1 cellular context compared by ENCODE assay signal in the genomic region with DNA sequence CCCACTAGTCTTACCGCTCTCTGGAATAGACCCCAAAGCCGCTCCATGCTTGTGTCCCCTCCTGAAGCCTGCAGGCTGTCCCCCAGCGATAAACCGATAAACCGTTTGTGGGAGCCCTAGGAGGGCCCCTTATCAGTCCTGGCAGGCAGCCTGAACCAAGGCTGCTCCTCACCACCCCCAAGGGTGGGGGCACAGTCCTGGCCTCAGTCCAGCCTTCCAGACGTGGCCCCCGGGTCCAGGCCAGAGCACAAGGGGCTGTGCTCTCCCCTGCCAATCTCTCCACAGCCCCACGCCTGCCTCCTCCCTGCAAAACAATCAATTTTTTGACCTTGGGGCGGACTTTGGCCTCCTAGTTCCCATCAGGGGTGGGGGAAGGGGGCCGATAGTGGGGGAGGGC.
A peak's percentile ranks its signal among the peaks of the same experiment; 100 is the strongest.
TF ChIP-seq lines count a peak whose summit lies in the region.

A gene (minus strand): TSS at position 90 of the 397 bp plus-strand sequence. CDS start 43 bp downstream, at position 47.

TF ChIP-seq in K562, 482 proteins besides CTCF, POLR2A, EP300 and RAD21 (continued from another document and continues in another):
- TF ChIP-seq, protein P1, sequence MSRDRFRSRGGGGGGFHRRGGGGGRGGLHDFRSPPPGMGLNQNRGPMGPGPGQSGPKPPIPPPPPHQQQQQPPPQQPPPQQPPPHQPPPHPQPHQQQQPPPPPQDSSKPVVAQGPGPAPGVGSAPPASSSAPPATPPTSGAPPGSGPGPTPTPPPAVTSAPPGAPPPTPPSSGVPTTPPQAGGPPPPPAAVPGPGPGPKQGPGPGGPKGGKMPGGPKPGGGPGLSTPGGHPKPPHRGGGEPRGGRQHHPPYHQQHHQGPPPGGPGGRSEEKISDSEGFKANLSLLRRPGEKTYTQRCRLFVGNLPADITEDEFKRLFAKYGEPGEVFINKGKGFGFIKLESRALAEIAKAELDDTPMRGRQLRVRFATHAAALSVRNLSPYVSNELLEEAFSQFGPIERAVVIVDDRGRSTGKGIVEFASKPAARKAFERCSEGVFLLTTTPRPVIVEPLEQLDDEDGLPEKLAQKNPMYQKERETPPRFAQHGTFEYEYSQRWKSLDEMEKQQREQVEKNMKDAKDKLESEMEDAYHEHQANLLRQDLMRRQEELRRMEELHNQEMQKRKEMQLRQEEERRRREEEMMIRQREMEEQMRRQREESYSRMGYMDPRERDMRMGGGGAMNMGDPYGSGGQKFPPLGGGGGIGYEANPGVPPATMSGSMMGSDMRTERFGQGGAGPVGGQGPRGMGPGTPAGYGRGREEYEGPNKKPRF (IDR thresholded peaks at IDR 0.05; ENCODE audit: low read depth, low read length): no peak
- TF ChIP-seq GABPA (tag; conservative IDR thresholded peaks at IDR 0.05; ENCODE audit: low read depth) (no peak), ETV6 (IDR thresholded peaks at IDR 0.05; ENCODE audit: borderline replicate concordance in 1 of 2, low read depth in 2 of 2, low read length in 1 of 2) (peak in 1 of 2 experiments; percentile 60; a peak in 1 of 4 replicates), ETV6 (CRISPR knock-in tag; IDR thresholded peaks at IDR 0.05; ENCODE audit: borderline replicate concordance) (no peak), DMBX1 (CRISPR knock-in tag; IDR thresholded peaks at IDR 0.05; ENCODE audit: borderline replicate concordance) (peak; percentile 48), SMAD2 (IDR thresholded peaks at IDR 0.05; ENCODE audit: low read depth, low read length) (no peak), POLR3A (IDR thresholded peaks at IDR 0.05; ENCODE audit: borderline replicate concordance, extremely low read depth, insufficient read depth, insufficient read length) (no peak), JUNB (CRISPR knock-in tag; conservative IDR thresholded peaks at IDR 0.05) (no peak), ZEB2 (IDR thresholded peaks at IDR 0.05) (0 out of 2 replicates have a peak, but pooled peaks have one; percentile 23), ZNF76 (CRISPR knock-in tag; IDR thresholded peaks at IDR 0.05; ENCODE audit: borderline replicate concordance) (0 out of 2 replicates have a peak, but pooled peaks have one; percentile 24), NELFE (IDR thresholded peaks at IDR 0.05; ENCODE audit: insufficient read depth, insufficient read length) (no peak), NCOA2 (IDR thresholded peaks at IDR 0.05; ENCODE audit: partially characterized antibody in 2 of 2) (no peak), EZH2 (IDR thresholded peaks at IDR 0.05; ENCODE audit: borderline replicate concordance, low read depth, low read length) (no peak), FOXA3 (CRISPR knock-in tag; conservative IDR thresholded peaks at IDR 0.05 in 1 of 2, IDR thresholded peaks at IDR 0.05 in 1 of 2) (no peak), ZKSCAN3 (CRISPR knock-in tag; IDR thresholded peaks at IDR 0.05) (no peak), HNRNPH1 (optimal IDR thresholded peaks at IDR 0.05; ENCODE audit: low read depth, low read length) (no peak), ERF (CRISPR knock-in tag; IDR thresholded peaks at IDR 0.05) (peak; percentile 85), ZBTB17 (CRISPR knock-in tag; IDR thresholded peaks at IDR 0.05) (peak; percentile 46), SMARCB1 (IDR thresholded peaks at IDR 0.05; ENCODE audit: insufficient read length, low read depth) (no peak), HMGN3 (IDR thresholded peaks at IDR 0.05; ENCODE audit: borderline replicate concordance, extremely low read depth, insufficient read length, low read depth, low read length) (peak; percentile 100), FOXA1 (IDR thresholded peaks at IDR 0.05; ENCODE audit: borderline replicate concordance) (no peak), FOXJ2 (tag; IDR thresholded peaks at IDR 0.05) (no peak), NFXL1 (CRISPR knock-in tag; IDR thresholded peaks at IDR 0.05) (no peak), ZNF785 (CRISPR knock-in tag; IDR thresholded peaks at IDR 0.05) (no peak), FOSL1 (tag; conservative IDR thresholded peaks at IDR 0.05) (peak; percentile 42; the same call in 1 of the 2 replicates), ZNF175 (CRISPR knock-in tag; IDR thresholded peaks at IDR 0.05; ENCODE audit: low read depth) (no peak), ESRRA (IDR thresholded peaks at IDR 0.05; ENCODE audit: borderline replicate concordance, low read depth) (peak; percentile 49; the same call in 1 of the 2 replicates), PRPF4 (IDR thresholded peaks at IDR 0.05; ENCODE audit: insufficient read depth, low read depth, low read length, poor library complexity, severe bottlenecking) (no peak), FOS (IDR thresholded peaks at IDR 0.05; ENCODE audit: extremely low read depth, insufficient read length) (no peak), SMARCC2 (IDR thresholded peaks at IDR 0.05; ENCODE audit: low read depth) (peak; percentile 90), RHOXF2B (CRISPR knock-in tag; conservative IDR thresholded peaks at IDR 0.05) (no peak), BHLHE40 (IDR thresholded peaks at IDR 0.05; ENCODE audit: low read length) (peak; percentile 71), U2AF1 (optimal IDR thresholded peaks at IDR 0.05; ENCODE audit: low read depth, low read length) (no peak), RB1 (IDR thresholded peaks at IDR 0.05; ENCODE audit: low read depth) (peak; percentile 62), KLF1 (tag; IDR thresholded peaks at IDR 0.05) (no peak), ZNF253 (CRISPR knock-in tag; conservative IDR thresholded peaks at IDR 0.05) (no peak), HNRNPK (IDR thresholded peaks at IDR 0.05; ENCODE audit: low read depth, low read length, poor library complexity, severe bottlenecking) (no peak), SP2 (IDR thresholded peaks at IDR 0.05; ENCODE audit: extremely low read depth, low read depth, low read length, poor library complexity, severe bottlenecking) (no peak), RCOR1 (IDR thresholded peaks at IDR 0.05; ENCODE audit: borderline replicate concordance in 1 of 2, low read depth in 2 of 2, low read length in 2 of 2) (peak; percentile 80 to 95; a peak in 3 of 4 replicates), ZKSCAN8 (CRISPR knock-in tag; IDR thresholded peaks at IDR 0.05) (no peak)
- TF ChIP-seq, protein P2, sequence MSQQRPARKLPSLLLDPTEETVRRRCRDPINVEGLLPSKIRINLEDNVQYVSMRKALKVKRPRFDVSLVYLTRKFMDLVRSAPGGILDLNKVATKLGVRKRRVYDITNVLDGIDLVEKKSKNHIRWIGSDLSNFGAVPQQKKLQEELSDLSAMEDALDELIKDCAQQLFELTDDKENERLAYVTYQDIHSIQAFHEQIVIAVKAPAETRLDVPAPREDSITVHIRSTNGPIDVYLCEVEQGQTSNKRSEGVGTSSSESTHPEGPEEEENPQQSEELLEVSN (IDR thresholded peaks at IDR 0.05; ENCODE audit: borderline replicate concordance in 1 of 2, extremely low read depth in 1 of 2, insufficient read depth in 1 of 2, insufficient read length in 1 of 2, low read depth in 1 of 2, low read length in 1 of 2, poor library complexity in 1 of 2, severe bottlenecking in 1 of 2): peak; percentile 14 to 26
- TF ChIP-seq, protein P3, sequence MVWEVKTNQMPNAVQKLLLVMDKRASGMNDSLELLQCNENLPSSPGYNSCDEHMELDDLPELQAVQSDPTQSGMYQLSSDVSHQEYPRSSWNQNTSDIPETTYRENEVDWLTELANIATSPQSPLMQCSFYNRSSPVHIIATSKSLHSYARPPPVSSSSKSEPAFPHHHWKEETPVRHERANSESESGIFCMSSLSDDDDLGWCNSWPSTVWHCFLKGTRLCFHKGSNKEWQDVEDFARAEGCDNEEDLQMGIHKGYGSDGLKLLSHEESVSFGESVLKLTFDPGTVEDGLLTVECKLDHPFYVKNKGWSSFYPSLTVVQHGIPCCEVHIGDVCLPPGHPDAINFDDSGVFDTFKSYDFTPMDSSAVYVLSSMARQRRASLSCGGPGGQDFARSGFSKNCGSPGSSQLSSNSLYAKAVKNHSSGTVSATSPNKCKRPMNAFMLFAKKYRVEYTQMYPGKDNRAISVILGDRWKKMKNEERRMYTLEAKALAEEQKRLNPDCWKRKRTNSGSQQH (CRISPR knock-in tag; IDR thresholded peaks at IDR 0.05): 0 out of 2 replicates have a peak, but pooled peaks have one; percentile 69
- TF ChIP-seq, protein P4, sequence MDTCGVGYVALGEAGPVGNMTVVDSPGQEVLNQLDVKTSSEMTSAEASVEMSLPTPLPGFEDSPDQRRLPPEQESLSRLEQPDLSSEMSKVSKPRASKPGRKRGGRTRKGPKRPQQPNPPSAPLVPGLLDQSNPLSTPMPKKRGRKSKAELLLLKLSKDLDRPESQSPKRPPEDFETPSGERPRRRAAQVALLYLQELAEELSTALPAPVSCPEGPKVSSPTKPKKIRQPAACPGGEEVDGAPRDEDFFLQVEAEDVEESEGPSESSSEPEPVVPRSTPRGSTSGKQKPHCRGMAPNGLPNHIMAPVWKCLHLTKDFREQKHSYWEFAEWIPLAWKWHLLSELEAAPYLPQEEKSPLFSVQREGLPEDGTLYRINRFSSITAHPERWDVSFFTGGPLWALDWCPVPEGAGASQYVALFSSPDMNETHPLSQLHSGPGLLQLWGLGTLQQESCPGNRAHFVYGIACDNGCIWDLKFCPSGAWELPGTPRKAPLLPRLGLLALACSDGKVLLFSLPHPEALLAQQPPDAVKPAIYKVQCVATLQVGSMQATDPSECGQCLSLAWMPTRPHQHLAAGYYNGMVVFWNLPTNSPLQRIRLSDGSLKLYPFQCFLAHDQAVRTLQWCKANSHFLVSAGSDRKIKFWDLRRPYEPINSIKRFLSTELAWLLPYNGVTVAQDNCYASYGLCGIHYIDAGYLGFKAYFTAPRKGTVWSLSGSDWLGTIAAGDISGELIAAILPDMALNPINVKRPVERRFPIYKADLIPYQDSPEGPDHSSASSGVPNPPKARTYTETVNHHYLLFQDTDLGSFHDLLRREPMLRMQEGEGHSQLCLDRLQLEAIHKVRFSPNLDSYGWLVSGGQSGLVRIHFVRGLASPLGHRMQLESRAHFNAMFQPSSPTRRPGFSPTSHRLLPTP (IDR thresholded peaks at IDR 0.05; ENCODE audit: borderline replicate concordance, extremely low read depth, insufficient read length): no peak
- TF ChIP-seq, protein P5, sequence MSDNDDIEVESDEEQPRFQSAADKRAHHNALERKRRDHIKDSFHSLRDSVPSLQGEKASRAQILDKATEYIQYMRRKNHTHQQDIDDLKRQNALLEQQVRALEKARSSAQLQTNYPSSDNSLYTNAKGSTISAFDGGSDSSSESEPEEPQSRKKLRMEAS (CRISPR knock-in tag; IDR thresholded peaks at IDR 0.05): no peak
- TF ChIP-seq, protein P6, sequence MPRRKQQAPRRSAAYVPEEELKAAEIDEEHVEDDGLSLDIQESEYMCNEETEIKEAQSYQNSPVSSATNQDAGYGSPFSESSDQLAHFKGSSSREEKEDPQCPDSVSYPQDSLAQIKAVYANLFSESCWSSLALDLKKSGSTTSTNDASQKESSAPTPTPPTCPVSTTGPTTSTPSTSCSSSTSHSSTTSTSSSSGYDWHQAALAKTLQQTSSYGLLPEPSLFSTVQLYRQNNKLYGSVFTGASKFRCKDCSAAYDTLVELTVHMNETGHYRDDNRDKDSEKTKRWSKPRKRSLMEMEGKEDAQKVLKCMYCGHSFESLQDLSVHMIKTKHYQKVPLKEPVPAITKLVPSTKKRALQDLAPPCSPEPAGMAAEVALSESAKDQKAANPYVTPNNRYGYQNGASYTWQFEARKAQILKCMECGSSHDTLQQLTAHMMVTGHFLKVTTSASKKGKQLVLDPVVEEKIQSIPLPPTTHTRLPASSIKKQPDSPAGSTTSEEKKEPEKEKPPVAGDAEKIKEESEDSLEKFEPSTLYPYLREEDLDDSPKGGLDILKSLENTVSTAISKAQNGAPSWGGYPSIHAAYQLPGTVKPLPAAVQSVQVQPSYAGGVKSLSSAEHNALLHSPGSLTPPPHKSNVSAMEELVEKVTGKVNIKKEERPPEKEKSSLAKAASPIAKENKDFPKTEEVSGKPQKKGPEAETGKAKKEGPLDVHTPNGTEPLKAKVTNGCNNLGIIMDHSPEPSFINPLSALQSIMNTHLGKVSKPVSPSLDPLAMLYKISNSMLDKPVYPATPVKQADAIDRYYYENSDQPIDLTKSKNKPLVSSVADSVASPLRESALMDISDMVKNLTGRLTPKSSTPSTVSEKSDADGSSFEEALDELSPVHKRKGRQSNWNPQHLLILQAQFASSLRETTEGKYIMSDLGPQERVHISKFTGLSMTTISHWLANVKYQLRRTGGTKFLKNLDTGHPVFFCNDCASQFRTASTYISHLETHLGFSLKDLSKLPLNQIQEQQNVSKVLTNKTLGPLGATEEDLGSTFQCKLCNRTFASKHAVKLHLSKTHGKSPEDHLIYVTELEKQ (CRISPR knock-in tag; IDR thresholded peaks at IDR 0.05): no peak
- TF ChIP-seq, protein P7, sequence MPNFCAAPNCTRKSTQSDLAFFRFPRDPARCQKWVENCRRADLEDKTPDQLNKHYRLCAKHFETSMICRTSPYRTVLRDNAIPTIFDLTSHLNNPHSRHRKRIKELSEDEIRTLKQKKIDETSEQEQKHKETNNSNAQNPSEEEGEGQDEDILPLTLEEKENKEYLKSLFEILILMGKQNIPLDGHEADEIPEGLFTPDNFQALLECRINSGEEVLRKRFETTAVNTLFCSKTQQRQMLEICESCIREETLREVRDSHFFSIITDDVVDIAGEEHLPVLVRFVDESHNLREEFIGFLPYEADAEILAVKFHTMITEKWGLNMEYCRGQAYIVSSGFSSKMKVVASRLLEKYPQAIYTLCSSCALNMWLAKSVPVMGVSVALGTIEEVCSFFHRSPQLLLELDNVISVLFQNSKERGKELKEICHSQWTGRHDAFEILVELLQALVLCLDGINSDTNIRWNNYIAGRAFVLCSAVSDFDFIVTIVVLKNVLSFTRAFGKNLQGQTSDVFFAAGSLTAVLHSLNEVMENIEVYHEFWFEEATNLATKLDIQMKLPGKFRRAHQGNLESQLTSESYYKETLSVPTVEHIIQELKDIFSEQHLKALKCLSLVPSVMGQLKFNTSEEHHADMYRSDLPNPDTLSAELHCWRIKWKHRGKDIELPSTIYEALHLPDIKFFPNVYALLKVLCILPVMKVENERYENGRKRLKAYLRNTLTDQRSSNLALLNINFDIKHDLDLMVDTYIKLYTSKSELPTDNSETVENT (CRISPR knock-in tag; IDR thresholded peaks at IDR 0.05): peak; percentile 58; the same call in 1 of the 2 replicates
- TF ChIP-seq, protein P8, sequence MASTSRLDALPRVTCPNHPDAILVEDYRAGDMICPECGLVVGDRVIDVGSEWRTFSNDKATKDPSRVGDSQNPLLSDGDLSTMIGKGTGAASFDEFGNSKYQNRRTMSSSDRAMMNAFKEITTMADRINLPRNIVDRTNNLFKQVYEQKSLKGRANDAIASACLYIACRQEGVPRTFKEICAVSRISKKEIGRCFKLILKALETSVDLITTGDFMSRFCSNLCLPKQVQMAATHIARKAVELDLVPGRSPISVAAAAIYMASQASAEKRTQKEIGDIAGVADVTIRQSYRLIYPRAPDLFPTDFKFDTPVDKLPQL (IDR thresholded peaks at IDR 0.05; ENCODE audit: extremely low read depth, insufficient read length): no peak
- TF ChIP-seq, protein P9, sequence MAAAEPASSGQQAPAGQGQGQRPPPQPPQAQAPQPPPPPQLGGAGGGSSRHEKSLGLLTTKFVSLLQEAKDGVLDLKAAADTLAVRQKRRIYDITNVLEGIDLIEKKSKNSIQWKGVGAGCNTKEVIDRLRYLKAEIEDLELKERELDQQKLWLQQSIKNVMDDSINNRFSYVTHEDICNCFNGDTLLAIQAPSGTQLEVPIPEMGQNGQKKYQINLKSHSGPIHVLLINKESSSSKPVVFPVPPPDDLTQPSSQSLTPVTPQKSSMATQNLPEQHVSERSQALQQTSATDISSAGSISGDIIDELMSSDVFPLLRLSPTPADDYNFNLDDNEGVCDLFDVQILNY (CRISPR knock-in tag; IDR thresholded peaks at IDR 0.05): no peak
